ENCODE assay signal across 1 cellular context in genomic region chr7:158536871-158537865, GRCh38.
TF ChIP-seq lines count a peak whose summit lies in the region.

No MANE protein-coding gene starts in this region.

TF ChIP-seq in H1, 55 proteins besides CTCF, POLR2A, EP300 and RAD21:
- TF ChIP-seq FOSL1 (IDR thresholded peaks at IDR 0.05; ENCODE audit: insufficient read depth, low read depth, low read length) (no peak), SP4 (IDR thresholded peaks at IDR 0.05; ENCODE audit: low read length) (no peak), CHD7 (IDR thresholded peaks at IDR 0.05; ENCODE audit: insufficient replicate concordance, low read length) (no peak), MAFK (IDR thresholded peaks at IDR 0.05; ENCODE audit: low read depth, low read length) (no peak), SP2 (IDR thresholded peaks at IDR 0.05; ENCODE audit: low read length) (no peak), SIRT6 (IDR thresholded peaks at IDR 0.05; ENCODE audit: low read length) (no peak), POLR2AphosphoS5 (IDR thresholded peaks at IDR 0.05; ENCODE audit: low read depth, low read length) (no peak), CREB1 (IDR thresholded peaks at IDR 0.05) (no peak), RXRA (IDR thresholded peaks at IDR 0.05; ENCODE audit: insufficient read depth, low read depth, low read length) (no peak), TAF7 (optimal IDR thresholded peaks at IDR 0.05; ENCODE audit: borderline replicate concordance, low read depth, low read length) (no peak)
- TF ChIP-seq, protein P1, sequence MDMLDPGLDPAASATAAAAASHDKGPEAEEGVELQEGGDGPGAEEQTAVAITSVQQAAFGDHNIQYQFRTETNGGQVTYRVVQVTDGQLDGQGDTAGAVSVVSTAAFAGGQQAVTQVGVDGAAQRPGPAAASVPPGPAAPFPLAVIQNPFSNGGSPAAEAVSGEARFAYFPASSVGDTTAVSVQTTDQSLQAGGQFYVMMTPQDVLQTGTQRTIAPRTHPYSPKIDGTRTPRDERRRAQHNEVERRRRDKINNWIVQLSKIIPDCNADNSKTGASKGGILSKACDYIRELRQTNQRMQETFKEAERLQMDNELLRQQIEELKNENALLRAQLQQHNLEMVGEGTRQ (IDR thresholded peaks at IDR 0.05; ENCODE audit: low read length): no peak
